ENCODE assay signal across 28 cellular contexts in the genomic region with DNA sequence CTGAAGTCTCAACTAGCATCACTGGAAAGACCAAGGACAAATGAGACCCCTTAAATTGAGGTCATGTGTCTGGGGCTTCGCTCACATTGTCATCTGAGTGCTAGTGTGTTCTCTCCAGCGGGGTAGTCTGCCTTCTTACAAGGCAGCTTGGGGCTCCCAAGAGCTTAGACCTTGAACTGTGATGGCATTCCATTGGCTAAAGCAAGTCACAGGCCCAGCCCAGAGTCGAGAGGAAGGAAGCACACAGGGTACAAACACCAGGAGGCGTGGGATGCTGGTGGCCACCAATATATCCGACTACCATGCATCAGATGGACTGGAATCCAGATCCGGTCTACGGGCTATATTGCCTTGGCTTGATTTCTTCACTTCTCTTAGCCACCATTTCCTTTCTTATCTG. TPM values are rescaled to one million over a fixed set of nuclear protein-coding genes. Genes with fewer than 3 reads are reported as not detected.
DNase-seq lines count a peak whose midpoint lies in the region; ATAC-seq, FAIRE-seq and TF ChIP-seq lines count a peak whose summit lies in the region.
"Had no signal": no experiment of that assay in that cellular context is flagged by ENCODE, and none has a peak within 500 bp of the region (broad histone marks: within the 10 kb centered on the region; RNA-seq: fewer than 3 reads in every experiment).

No MANE protein-coding gene starts in this region.

- H3K27ac ChIP-seq in esophagus muscularis mucosa (replicated peaks in 1 of 4) (no peak overlapping the region), small intestine (ENCODE audit: low read depth in 1 of 2, low read length in 1 of 2) (no peak overlapping the region)
- H3K27ac ChIP-seq: 22Rv1; BLaER1 treated with 17β-estradiol and CSF1 and Interleukin-3, amounts not matched to agents 10 nM and 100 nM had no signal

- H3K4me1 ChIP-seq in esophagus muscularis mucosa (no peaks in the 10 kb centered on the region), small intestine (ENCODE audit: control insufficient read depth in 2 of 2, insufficient read depth in 1 of 2, low read depth in 1 of 2, low read length in 1 of 2) (peaks cover 3% of the 10 kb centered on the region in 2 donors)
- H3K4me1 ChIP-seq: BE2C, HAP-1 had no signal

- 90% methylated on average over 6 of the region's 7 CpGs for WGBS in esophagus muscularis mucosa
- 74 to 92% (median 78%) methylated on average over 7 of the region's 7 CpGs for WGBS in small intestine, 3 donors

- TF ChIP-seq EP300 in esophagus muscularis mucosa (IDR thresholded peaks at IDR 0.05): no peak

- intact Hi-C loops in esophagus muscularis mucosa (cut with DNase I): no loop called here
- intact Hi-C loops in MCF 10A (cut with micrococcal nuclease): no loop called here

- H3K9me3 Mint-ChIP-seq in WTC11: no peaks in the 10 kb centered on the region
- H3K9me3 Mint-ChIP-seq in MCF 10A (ENCODE audit: unreplicated experiment): no peaks in the 10 kb centered on the region
- H3K9me3 Mint-ChIP-seq: CD4-positive, alpha-beta T cell; CD8-positive, alpha-beta memory T cell; HFFc6 had no signal

- POLR2A ChIA-PET in WTC11 (lab: Charles Lee) (interaction anchor here (0.6 kb wide), 2 partner anchors 101 to 153 kb away, joined by 4 to 5 read pairs; no protein-coding TSS in a partner anchor), MCF 10A (lab: Yijun Ruan, JAX) (no interaction called here)

- H3K4me1 Mint-ChIP-seq in WTC11 (peaks cover 6% of the 10 kb centered on the region), MCF 10A (ENCODE audit: insufficient read depth, unreplicated experiment) (no peaks in the 10 kb centered on the region)
- H3K4me1 Mint-ChIP-seq: CD8-positive, alpha-beta memory T cell had no signal

- H3K4me3 Mint-ChIP-seq in WTC11 (no peak overlapping the region), MCF 10A (ENCODE audit: unreplicated experiment) (no peak overlapping the region)
- H3K4me3 Mint-ChIP-seq: CD14-positive monocyte; CD4-positive, alpha-beta T cell; CD8-positive, alpha-beta memory T cell; HFFc6 had no signal

- ATAC-seq in WTC11: peak; percentile 61
- ATAC-seq in HG02759 (IDR thresholded peaks at IDR 0.05; ENCODE audit: unreplicated experiment): no peak
- ATAC-seq in GM21381 (IDR thresholded peaks at IDR 0.05; ENCODE audit: unreplicated experiment): no peak
- ATAC-seq: GM12878 had no signal

- H3K36me3 Mint-ChIP-seq in WTC11 (no peaks in the 10 kb centered on the region), MCF 10A (ENCODE audit: insufficient read depth, unreplicated experiment) (no peaks in the 10 kb centered on the region)
- H3K36me3 Mint-ChIP-seq: CD14-positive monocyte; CD8-positive, alpha-beta memory T cell had no signal

- peak; percentile 12 for DNase-seq in NCI-H2227 (lab: John Stamatoyannopoulos, UW; ENCODE audit: unreplicated experiment)
- no peak for DNase-seq in NCI-H2227 treated with DMSO at 0.1 percent for 48 hours (lab: John Stamatoyannopoulos, UW)
- DNase-seq in WTC11 (ENCODE audit: low spot score): no peak
- DNase-seq in esophagus muscularis mucosa (ENCODE audit: extremely low spot score): peak; percentile 78
- DNase-seq in small intestine: peak; percentile 52
- no peak for DNase-seq in MCF 10A (ENCODE audit: unreplicated experiment)
- DNase-seq: ACHN; AML-193; BE2C; CD4-positive, alpha-beta T cell; CD8-positive, alpha-beta memory T cell; DMS 273 treated with DMSO at 0.1 percent for 48 hours; DMS79; EL; GDM1; GOT3; HFFc6 had no signal

- no peaks in the 10 kb centered on the region for H3K9me3 ChIP-seq in esophagus muscularis mucosa
- no peaks in the 10 kb centered on the region for H3K9me3 ChIP-seq in small intestine (ENCODE audit: control insufficient read depth, low read depth)
- H3K9me3 ChIP-seq: BE2C, HAP-1 had no signal

- H3K27me3 ChIP-seq in esophagus muscularis mucosa: no peaks in the 10 kb centered on the region
- H3K27me3 ChIP-seq in small intestine (ENCODE audit: control insufficient read depth in 2 of 2, insufficient read depth in 2 of 2, low read length in 2 of 2): no peaks in the 10 kb centered on the region
- H3K27me3 ChIP-seq: BE2C; BLaER1 treated with 17β-estradiol and CSF1 and Interleukin-3, amounts not matched to agents 10 nM and 100 nM had no signal

- H3K4me3 ChIP-seq in esophagus muscularis mucosa (no peak overlapping the region), small intestine (ENCODE audit: low read depth in 1 of 2, low read length in 2 of 2) (no peak overlapping the region)
- H3K4me3 ChIP-seq: BLaER1 treated with 17β-estradiol and CSF1 and Interleukin-3, amounts not matched to agents 10 nM and 100 nM; GM12878; HAP-1 had no signal

- H3K27ac Mint-ChIP-seq in WTC11 (no peak overlapping the region), MCF 10A (ENCODE audit: low read depth, unreplicated experiment) (no peak overlapping the region)
- H3K27ac Mint-ChIP-seq: CD14-positive monocyte; CD4-positive, alpha-beta T cell; CD8-positive, alpha-beta memory T cell; HFFc6 had no signal

- BruUV-seq in MCF 10A (replicated peaks; lab: Mats Ljungman, UMichigan): no TSS peak

- CTCF ChIA-PET in WTC11 (lab: Charles Lee) (interaction anchor here (1.0 kb wide), 1 partner anchor 10 kb away, joined by 3 read pairs; no protein-coding TSS in a partner anchor), MCF 10A (lab: Yijun Ruan, JAX) (no interaction called here)

- H3K27me3 Mint-ChIP-seq in WTC11 (ENCODE audit: low read depth) (peaks cover 5% of the 10 kb centered on the region), MCF 10A (ENCODE audit: insufficient read depth, unreplicated experiment) (peaks cover 31% of the 10 kb centered on the region)

- no peaks in the 10 kb centered on the region for H3K36me3 ChIP-seq in esophagus muscularis mucosa
- H3K36me3 ChIP-seq in small intestine (ENCODE audit: control insufficient read depth in 2 of 2, insufficient read depth in 2 of 2, low read length in 2 of 2): no peaks in the 10 kb centered on the region
- H3K36me3 ChIP-seq: BE2C; BLaER1 treated with 17β-estradiol and CSF1 and Interleukin-3, amounts not matched to agents 10 nM and 100 nM; HAP-1 had no signal

- TF ChIP-seq POLR2A in esophagus muscularis mucosa (IDR thresholded peaks at IDR 0.05; ENCODE audit: low read depth): no peak

- FAIRE-seq in small intestine (lab: Jason Lieb, UNC): no peak
- FAIRE-seq: A204.1, D721Med, GM12878, GM19239, H54 had no signal

- TF ChIP-seq CTCF in WTC11 (IDR thresholded peaks at IDR 0.05) (no peak), esophagus muscularis mucosa (IDR thresholded peaks at IDR 0.05) (no peak), MCF 10A (IDR thresholded peaks at IDR 0.05; ENCODE audit: unreplicated experiment) (no peak)

TF ChIP-seq in WTC11, 78 proteins besides CTCF, POLR2A, EP300 and RAD21 (continues in another document):
- no peak for TF ChIP-seq ZNF671 (CRISPR knock-in tag; IDR thresholded peaks at IDR 0.05)
- no peak for TF ChIP-seq KAT7 (CRISPR knock-in tag; IDR thresholded peaks at IDR 0.05; ENCODE audit: borderline replicate concordance)
- TF ChIP-seq FOXP1 (CRISPR knock-in tag; IDR thresholded peaks at IDR 0.05; ENCODE audit: borderline replicate concordance): no peak
- TF ChIP-seq, protein P1, sequence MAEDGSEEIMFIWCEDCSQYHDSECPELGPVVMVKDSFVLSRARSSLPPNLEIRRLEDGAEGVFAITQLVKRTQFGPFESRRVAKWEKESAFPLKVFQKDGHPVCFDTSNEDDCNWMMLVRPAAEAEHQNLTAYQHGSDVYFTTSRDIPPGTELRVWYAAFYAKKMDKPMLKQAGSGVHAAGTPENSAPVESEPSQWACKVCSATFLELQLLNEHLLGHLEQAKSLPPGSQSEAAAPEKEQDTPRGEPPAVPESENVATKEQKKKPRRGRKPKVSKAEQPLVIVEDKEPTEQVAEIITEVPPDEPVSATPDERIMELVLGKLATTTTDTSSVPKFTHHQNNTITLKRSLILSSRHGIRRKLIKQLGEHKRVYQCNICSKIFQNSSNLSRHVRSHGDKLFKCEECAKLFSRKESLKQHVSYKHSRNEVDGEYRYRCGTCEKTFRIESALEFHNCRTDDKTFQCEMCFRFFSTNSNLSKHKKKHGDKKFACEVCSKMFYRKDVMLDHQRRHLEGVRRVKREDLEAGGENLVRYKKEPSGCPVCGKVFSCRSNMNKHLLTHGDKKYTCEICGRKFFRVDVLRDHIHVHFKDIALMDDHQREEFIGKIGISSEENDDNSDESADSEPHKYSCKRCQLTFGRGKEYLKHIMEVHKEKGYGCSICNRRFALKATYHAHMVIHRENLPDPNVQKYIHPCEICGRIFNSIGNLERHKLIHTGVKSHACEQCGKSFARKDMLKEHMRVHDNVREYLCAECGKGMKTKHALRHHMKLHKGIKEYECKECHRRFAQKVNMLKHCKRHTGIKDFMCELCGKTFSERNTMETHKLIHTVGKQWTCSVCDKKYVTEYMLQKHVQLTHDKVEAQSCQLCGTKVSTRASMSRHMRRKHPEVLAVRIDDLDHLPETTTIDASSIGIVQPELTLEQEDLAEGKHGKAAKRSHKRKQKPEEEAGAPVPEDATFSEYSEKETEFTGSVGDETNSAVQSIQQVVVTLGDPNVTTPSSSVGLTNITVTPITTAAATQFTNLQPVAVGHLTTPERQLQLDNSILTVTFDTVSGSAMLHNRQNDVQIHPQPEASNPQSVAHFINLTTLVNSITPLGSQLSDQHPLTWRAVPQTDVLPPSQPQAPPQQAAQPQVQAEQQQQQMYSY (CRISPR knock-in tag; IDR thresholded peaks at IDR 0.05): no peak
- no peak for TF ChIP-seq SP1 (CRISPR knock-in tag; conservative IDR thresholded peaks at IDR 0.05)
- TF ChIP-seq EMX1 (CRISPR knock-in tag; IDR thresholded peaks at IDR 0.05): no peak
- TF ChIP-seq ZNF416 (CRISPR knock-in tag; IDR thresholded peaks at IDR 0.05): no peak

RNA-seq across cellular contexts. Expression of a gene that starts 31.5 kb away (rescaled TPM):
- total RNA-seq in WTC11 (2021): 38.9 to 43.6 TPM (median 42.8 TPM) in 3 replicates
- total RNA-seq in esophagus muscularis mucosa: 10 to 100 TPM; 30.0 to 38.2 (median 32.5) TPM
- 10 to 100 TPM; 20.2 to 27.0 (median 25.7) TPM for polyA plus RNA-seq in small intestine
- 39.1 and 47.6 TPM in 2 replicates for total RNA-seq in MCF 10A (2022)

Comparison
In these comparisons a context has a peak if more than half of its experiments do, and no peak if none do; other contexts are left out.
1. DNase-seq: peak in NCI-H2227 (single experiment), esophagus muscularis mucosa (single experiment) and small intestine (single experiment); none in NCI-H2227 treated with DMSO at 0.1 percent for 48 hours (single experiment), WTC11 (single experiment) and MCF 10A (single experiment).